In the genomic region with DNA sequence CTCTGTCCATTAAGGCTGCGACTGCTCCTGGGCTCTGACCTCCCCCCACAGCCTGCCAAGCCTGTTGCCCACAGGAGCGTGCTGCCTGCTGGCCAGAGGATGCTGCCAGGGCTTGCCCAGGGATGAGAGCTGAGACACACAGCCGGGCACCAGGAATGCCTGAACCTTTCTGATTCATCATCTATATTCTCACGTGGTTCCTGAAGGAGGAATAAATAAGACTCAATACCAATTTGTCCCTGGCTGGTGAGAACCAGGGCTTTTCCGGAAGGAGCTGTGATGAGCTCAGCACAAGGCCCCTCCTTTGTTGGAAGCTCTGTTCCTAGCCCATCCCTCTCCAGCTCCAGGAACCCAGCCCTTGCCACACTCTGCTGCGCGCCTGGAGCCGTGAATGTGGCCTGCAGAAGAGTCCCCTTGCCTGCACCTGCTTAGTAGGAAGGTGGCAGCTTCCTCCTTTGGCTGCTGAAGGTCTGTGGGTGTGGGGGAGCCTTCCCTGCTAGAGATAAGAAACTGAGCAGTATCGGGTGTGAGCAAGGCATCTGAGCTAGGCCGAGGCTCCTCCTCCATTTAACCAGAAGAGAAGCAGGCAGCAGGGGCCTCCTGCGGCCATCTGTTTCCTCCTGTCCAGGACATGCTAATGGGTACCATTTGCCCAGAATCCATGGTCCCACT, we compare ENCODE assay signal across 25 cellular contexts. TPM values are rescaled to one million over a fixed set of nuclear protein-coding genes. Genes with fewer than 3 reads are reported as not detected.
DNase-seq lines count a peak whose midpoint lies in the region; ATAC-seq and TF ChIP-seq lines count a peak whose summit lies in the region.
"Had no signal": no experiment of that assay in that cellular context is flagged by ENCODE, and none has a peak within 500 bp of the region (broad histone marks: within the 10 kb centered on the region; RNA-seq: fewer than 3 reads in every experiment).

No MANE protein-coding gene starts in this region.

- peaks cover 4% of the 10 kb centered on the region for H3K9me3 ChIP-seq in DND-41 (ENCODE audit: insufficient read depth, low read length, severe bottlenecking)
- H3K9me3 ChIP-seq in hepatocyte (ENCODE audit: low read depth), result no peaks in the 10 kb centered on the region
- H3K9me3 ChIP-seq: sigmoid colon had no signal

- no peak overlapping the region for H2AFZ ChIP-seq in DND-41 (ENCODE audit: low read depth, low read length)
- no peak overlapping the region for H2AFZ ChIP-seq in hepatocyte
- H2AFZ ChIP-seq: parathyroid adenoma had no signal

- H4K20me1 ChIP-seq in DND-41 (ENCODE audit: insufficient read depth, low read length), result no peaks in the 10 kb centered on the region
- H4K20me1 ChIP-seq in hepatocyte (ENCODE audit: insufficient read depth, poor library complexity, severe bottlenecking), result no peaks in the 10 kb centered on the region

- H3K4me2 ChIP-seq in DND-41 (ENCODE audit: insufficient read depth, low read length) (no peak overlapping the region), hepatocyte (no peak overlapping the region)

- no peak overlapping the region for H3K4me3 ChIP-seq in DND-41 (ENCODE audit: low read depth in 1 of 2, low read length in 2 of 2)
- H3K4me3 ChIP-seq in hepatocyte, result no peak overlapping the region
- H3K4me3 ChIP-seq: sigmoid colon had no signal

- no peaks in the 10 kb centered on the region for H3K27me3 ChIP-seq in DND-41 (ENCODE audit: insufficient read depth, low read length, poor library complexity)
- no peaks in the 10 kb centered on the region for H3K27me3 ChIP-seq in hepatocyte

- DNase-seq in DND-41 (no peak), hepatocyte (ENCODE audit: low spot score) (peak; percentile 42), germinal center (ENCODE audit: low spot score) (no peak), NCI-H446 (lab: John Stamatoyannopoulos, UW) (no peak)
- DNase-seq: activated CD8-positive, alpha-beta memory T cell treated with anti-CD3 and anti-CD28 coated beads, Interleukin-2, amount 50 U/mL, for 48 hours; activated naive CD8-positive, alpha-beta T cell treated with anti-CD3 and anti-CD28 coated beads for 36 hours; Calu3; effector memory CD8-positive, alpha-beta T cell; KG1; naive thymus-derived CD8-positive, alpha-beta T cell; NCI-H1694; NCI-H2171 treated with DMSO at 0.1 percent for 48 hours; NCI-H526 treated with DMSO at 0.1 percent for 48 hours; OCI-M1; sigmoid colon; stimulated activated CD4-positive, alpha-beta T cell treated with anti-CD3 and anti-CD28 coated beads, Interleukin-15, amount 100 ng/mL, for 24 hours; stimulated activated CD8-positive, alpha-beta memory T cell treated with anti-CD3 and anti-CD28 coated beads, Interleukin-4, amount 100 ng/mL, for 48 hours; T-helper 1 cell had no signal

- ATAC-seq in DND-41 (ENCODE audit: insufficient read depth, low read depth), result 0 out of 3 replicates have a peak, but pooled peaks have one; percentile 33
- ATAC-seq in HG03432 (IDR thresholded peaks at IDR 0.05; ENCODE audit: unreplicated experiment), result peak; percentile 74
- ATAC-seq in GM19328 (IDR thresholded peaks at IDR 0.05; ENCODE audit: unreplicated experiment), result no peak
- ATAC-seq: effector memory CD8-positive, alpha-beta T cell; naive thymus-derived CD8-positive, alpha-beta T cell had no signal

- H3K9me2 ChIP-seq in hepatocyte (replicated peaks; ENCODE audit: insufficient read depth), result no peaks in the 10 kb centered on the region

- H3K36me3 ChIP-seq in DND-41 (ENCODE audit: insufficient read depth, low read length), result no peaks in the 10 kb centered on the region
- no peaks in the 10 kb centered on the region for H3K36me3 ChIP-seq in hepatocyte (replicated peaks; ENCODE audit: insufficient read depth, low read depth)
- H3K36me3 ChIP-seq: sigmoid colon had no signal

- H3K4me1 ChIP-seq in DND-41 (ENCODE audit: insufficient read depth, low read length) (no peaks in the 10 kb centered on the region), hepatocyte (ENCODE audit: insufficient read depth) (peaks cover 11% of the 10 kb centered on the region)
- H3K4me1 ChIP-seq: parathyroid adenoma had no signal

- H3K9ac ChIP-seq in DND-41 (ENCODE audit: low read depth, low read length), result no peak overlapping the region
- H3K9ac ChIP-seq: parathyroid adenoma had no signal

- H3K79me2 ChIP-seq in DND-41 (ENCODE audit: insufficient read depth, low read length) (no peaks in the 10 kb centered on the region), hepatocyte (no peaks in the 10 kb centered on the region)
- H3K79me2 ChIP-seq: parathyroid adenoma had no signal

- TF ChIP-seq CTCF in DND-41 (IDR thresholded peaks at IDR 0.05; ENCODE audit: borderline replicate concordance, extremely low read depth, low read length, poor library complexity, severe bottlenecking) (no peak), hepatocyte (IDR thresholded peaks at IDR 0.05; ENCODE audit: poor library complexity) (no peak)

- whole genome bisulfite sequencing in hepatocyte (ENCODE audit: low lambda C conversion rate, missing lambda C conversion rate), result 78% methylated on average over 11 of the region's 11 CpGs

- H3K27ac ChIP-seq in DND-41 (ENCODE audit: low read length), result no peak overlapping the region
- peak overlapping the region; percentile 60 for H3K27ac ChIP-seq in angular gyrus (ENCODE audit: low read depth, low read length)
- no peak overlapping the region for H3K27ac ChIP-seq in hepatocyte
- H3K27ac ChIP-seq: C4-2B, parathyroid adenoma, sigmoid colon had no signal

RNA-seq across cellular contexts. Expression of a gene that starts 37.9 kb away (rescaled TPM):
- 1.4 and 1.5 TPM in 2 replicates for total RNA-seq in hepatocyte
- 1.2 and 2.3 TPM in 2 replicates for polyA plus RNA-seq in hepatocyte
- total RNA-seq: activated naive CD8-positive, alpha-beta T cell treated with anti-CD3 and anti-CD28 coated beads for 36 hours; activated T-helper 2 cell treated with anti-CD3 and anti-CD28 coated beads, Interferon-gamma antibody, Interleukin-2, Interleukin-4, amounts not matched to agents 10 μg/mL and 5 μg/mL and 100 μg/mL, durations not matched to agents 14 hours and 24 hours and 36 hours; Calu3; naive thymus-derived CD8-positive, alpha-beta T cell had no signal
- polyA plus RNA-seq: AG04450; naive thymus-derived CD8-positive, alpha-beta T cell had no signal
